9 cellular contexts compared by ENCODE assay signal in genomic region chr16:12850186-12850585, GRCh38. TPM values are rescaled to one million over a fixed set of nuclear protein-coding genes. Genes with fewer than 3 reads are reported as not detected.
"Had no signal": no experiment of that assay in that cellular context is flagged by ENCODE, and none has a peak within 500 bp of the region (broad histone marks: within the 10 kb centered on the region; RNA-seq: fewer than 3 reads in every experiment).

No MANE protein-coding gene starts in this region.

- H3K9ac ChIP-seq: KMS-11 had no signal

- DNase-seq: IMR-90, KBM-7, KG1 had no signal

- H3K4me3 ChIP-seq: K562 had no signal

- FAIRE-seq: HTR-8/SVneo, K562 had no signal

- H3K4me2 ChIP-seq: KMS-11 had no signal

- H3K27ac ChIP-seq: HL-60, KMS-11 had no signal

- ATAC-seq: K562 had no signal

RNA-seq across cellular contexts. Expression of gene CPPED1, which starts 46.5 kb away (rescaled TPM):
- total RNA-seq: HT-29 had no signal

RNA-seq across cellular contexts. Expression of gene SHISA9, which starts 51.2 kb away (rescaled TPM):
- polyA plus RNA-seq: IgD-negative memory B cell, IMR-90 had no signal
